In genomic region chr1:31033573-31033972, GRCh38 we compare ENCODE assay signal across 2 cellular contexts.
A peak's percentile ranks its signal among the peaks of the same experiment; 100 is the strongest.
TF ChIP-seq lines count a peak whose summit lies in the region.

No MANE protein-coding gene starts in this region.

TF ChIP-seq in Ishikawa, 13 proteins besides CTCF, POLR2A, EP300 and RAD21:
- TF ChIP-seq YY1 (IDR thresholded peaks at IDR 0.05; ENCODE audit: low read depth) (no peak), ZBTB7A (IDR thresholded peaks at IDR 0.05; ENCODE audit: low read depth) (no peak), USF1 (IDR thresholded peaks at IDR 0.05) (no peak), MAX (IDR thresholded peaks at IDR 0.05) (no peak), EGR1 (IDR thresholded peaks at IDR 0.05) (no peak), REST (IDR thresholded peaks at IDR 0.05; ENCODE audit: low read depth) (no peak), TCF12 (IDR thresholded peaks at IDR 0.05; ENCODE audit: low read depth) (0 out of 2 replicates have a peak, but pooled peaks have one; percentile 39), CREB1 (IDR thresholded peaks at IDR 0.05; ENCODE audit: low read depth) (no peak), TAF1 (IDR thresholded peaks at IDR 0.05; ENCODE audit: low read depth) (no peak), TEAD4 (IDR thresholded peaks at IDR 0.05) (peak; percentile 83), FOXM1 (IDR thresholded peaks at IDR 0.05; ENCODE audit: borderline replicate concordance, low read depth) (peak; percentile 46; the same call in 1 of the 2 replicates), NFIC (IDR thresholded peaks at IDR 0.05) (no peak), CEBPB (IDR thresholded peaks at IDR 0.05) (peak; percentile 95)
TF ChIP-seq in Ishikawa: peak in this region for 4.

TF ChIP-seq in H1, 55 proteins besides CTCF, POLR2A, EP300 and RAD21:
- TF ChIP-seq TAF1 (IDR thresholded peaks at IDR 0.05; ENCODE audit: low read depth, low read length) (no peak), TEAD4 (IDR thresholded peaks at IDR 0.05; ENCODE audit: low read depth, low read length) (no peak), ATF3 (IDR thresholded peaks at IDR 0.05; ENCODE audit: insufficient read depth, low read depth, low read length) (no peak), MAFK (IDR thresholded peaks at IDR 0.05; ENCODE audit: low read depth, low read length) (no peak), RBBP5 (IDR thresholded peaks at IDR 0.05; ENCODE audit: borderline replicate concordance, low read depth, low read length) (no peak), CEBPB (IDR thresholded peaks at IDR 0.05; ENCODE audit: low read depth, low read length) (peak; percentile 78; the same call in 1 of the 2 replicates)
TF ChIP-seq in H1: peak in this region for 1.
